Comparison of ENCODE assay signal across 21 cellular contexts in genomic region chr4:13567125-13567524, GRCh38. TPM values are rescaled to one million over a fixed set of nuclear protein-coding genes. Genes with fewer than 3 reads are reported as not detected.
"Had no signal": no experiment of that assay in that cellular context is flagged by ENCODE, and none has a peak within 500 bp of the region (broad histone marks: within the 10 kb centered on the region; RNA-seq: fewer than 3 reads in every experiment).

No MANE protein-coding gene starts in this region.

- H3K4me3 Mint-ChIP-seq: T-cell had no signal

- H3K27me3 Mint-ChIP-seq: T-cell had no signal

- H3K27ac ChIP-seq: KMS-11 had no signal

- H3K4me1 Mint-ChIP-seq: T-cell had no signal

- FAIRE-seq: RCC 7860 had no signal

- ATAC-seq: T-cell had no signal

- H3K27ac Mint-ChIP-seq: T-cell had no signal

- H3K9me3 ChIP-seq: SK-N-SH had no signal

- H3K9me3 Mint-ChIP-seq: T-cell had no signal

- DNase-seq: Kasumi-1, MM.1S, NCI-H1092 treated with DMSO at 0.1 percent for 48 hours, NCI-H1436, NCI-H187, NCI-H2029, NCI-H2081 treated with DMSO at 0.1 percent for 48 hours, NCI-H2171, NCI-H226, NCI-H446, NCI-H510A, NCI-H524 treated with DMSO at 0.1 percent for 48 hours, NCI-H69, NCI-H774, Right ventricle myocardium superior, RPMI8226, SK-N-SH, SW 1271, T-cell had no signal

- H3K4me2 ChIP-seq: KMS-11, SK-N-SH had no signal

- H3K9ac ChIP-seq: KMS-11, SK-N-SH had no signal

RNA-seq across cellular contexts. Expression of gene NKX3-2, which starts 22.8 kb away (rescaled TPM):
- total RNA-seq: Right ventricle myocardium superior, T-cell had no signal
